In genomic region chr3:146528954-146529353, GRCh38 we compare ENCODE assay signal across 19 cellular contexts. TPM values are rescaled to one million over a fixed set of nuclear protein-coding genes. Genes with fewer than 3 reads are reported as not detected.
DNase-seq lines count a peak whose midpoint lies in the region; ATAC-seq and TF ChIP-seq lines count a peak whose summit lies in the region.
"Had no signal": no experiment of that assay in that cellular context is flagged by ENCODE, and none has a peak within 500 bp of the region (broad histone marks: within the 10 kb centered on the region; RNA-seq: fewer than 3 reads in every experiment).

No MANE protein-coding gene starts in this region.

- in situ Hi-C loops in astrocyte of the cerebellum (cut with HindIII; ENCODE audit: low sequenced_read_pairs), result no loop called here

- H3K27ac ChIP-seq in breast epithelium, result no peak overlapping the region
- H3K27ac ChIP-seq in A673 (ENCODE audit: low read depth, low read length, poor library complexity, severe bottlenecking), result no peak overlapping the region
- no peak overlapping the region for H3K27ac ChIP-seq in OCI-LY7 (ENCODE audit: low read depth, low read length, poor library complexity, severe bottlenecking)

- no peaks in the 10 kb centered on the region for H3K4me1 ChIP-seq in breast epithelium
- peaks cover 4% of the 10 kb centered on the region for H3K4me1 ChIP-seq in A673 (ENCODE audit: insufficient read depth, low read length, poor library complexity, severe bottlenecking)
- no peaks in the 10 kb centered on the region for H3K4me1 ChIP-seq in OCI-LY7 (ENCODE audit: insufficient read depth, low read length, poor library complexity, severe bottlenecking)

- no peaks in the 10 kb centered on the region for H3K27me3 Mint-ChIP-seq in MCF 10A (ENCODE audit: insufficient read depth, unreplicated experiment)
- H3K27me3 Mint-ChIP-seq: B cell, IgD-negative memory B cell had no signal

- no peaks in the 10 kb centered on the region for H3K9me2 ChIP-seq in OCI-LY7 (ENCODE audit: insufficient read depth, low read length)

- H3K36me3 ChIP-seq in breast epithelium (no peaks in the 10 kb centered on the region), A673 (ENCODE audit: insufficient read depth, low read length, poor library complexity, severe bottlenecking) (peaks cover 14% of the 10 kb centered on the region), OCI-LY7 (ENCODE audit: insufficient read depth, low read length) (no peaks in the 10 kb centered on the region)

- H3K9me3 ChIP-seq in breast epithelium, result no peaks in the 10 kb centered on the region
- H3K9me3 ChIP-seq in A673 (ENCODE audit: low read depth, low read length, poor library complexity, severe bottlenecking), result no peaks in the 10 kb centered on the region
- no peaks in the 10 kb centered on the region for H3K9me3 ChIP-seq in OCI-LY7 (ENCODE audit: low read length)

- H3K79me2 ChIP-seq in OCI-LY7 (ENCODE audit: insufficient read depth, low read depth, low read length), result no peaks in the 10 kb centered on the region

- H3K27ac Mint-ChIP-seq in MCF 10A (ENCODE audit: low read depth, unreplicated experiment), result no peak overlapping the region
- H3K27ac Mint-ChIP-seq: B cell; CD8-positive, alpha-beta T cell; H9; IgD-negative memory B cell had no signal

- H3K27me3 ChIP-seq in breast epithelium, result no peaks in the 10 kb centered on the region
- no peaks in the 10 kb centered on the region for H3K27me3 ChIP-seq in A673 (replicated peaks; ENCODE audit: insufficient read depth, low read depth, low read length, poor library complexity)

- H3K4me3 Mint-ChIP-seq in MCF 10A (ENCODE audit: unreplicated experiment), result no peak overlapping the region
- H3K4me3 Mint-ChIP-seq: B cell; CD8-positive, alpha-beta T cell; H9; IgD-negative memory B cell had no signal

- no TSS peak for BruUV-seq in MCF 10A (replicated peaks; lab: Mats Ljungman, UMichigan)
- no TSS peak for BruUV-seq in A673 (replicated peaks; lab: Mats Ljungman, UMichigan)
- no TSS peak for BruUV-seq in OCI-LY7 (replicated peaks; lab: Mats Ljungman, UMichigan)

- H3K4me1 Mint-ChIP-seq in MCF 10A (ENCODE audit: insufficient read depth, unreplicated experiment), result peaks cover 5% of the 10 kb centered on the region
- H3K4me1 Mint-ChIP-seq: B cell, IgD-negative memory B cell had no signal

- H3K4me2 ChIP-seq in OCI-LY7 (ENCODE audit: low read length), result no peak overlapping the region

- H4K20me1 ChIP-seq in OCI-LY7 (ENCODE audit: insufficient read depth, low read length), result no peaks in the 10 kb centered on the region

- POLR2A ChIA-PET in MCF 10A (lab: Yijun Ruan, JAX), result no interaction called here
- POLR2A ChIA-PET in A673 (lab: Charles Lee; ENCODE audit: low non-redundant PET), result no interaction called here
- POLR2A ChIA-PET in OCI-LY7 (lab: Charles Lee), result interaction anchor here (1.3 kb wide), 1 partner anchor 14 kb away, joined by 3 read pairs; no protein-coding TSS in a partner anchor

- H2AFZ ChIP-seq in OCI-LY7 (ENCODE audit: low read length), result no peak overlapping the region

- ATAC-seq in GM21529 (IDR thresholded peaks at IDR 0.05; ENCODE audit: unreplicated experiment), result no peak
- ATAC-seq: CD8-positive, alpha-beta T cell; SK-N-SH treated with all-trans-retinoic acid at 6 μM for 48 hours had no signal

- peak; percentile 51 for DNase-seq in MCF 10A (ENCODE audit: unreplicated experiment)
- DNase-seq in breast epithelium (ENCODE audit: low spot score in 2 of 2), result no peak
- peak; percentile 48 for DNase-seq in astrocyte of the cerebellum (ENCODE audit: low read depth)
- DNase-seq in iris pigment epithelial cell (ENCODE audit: low read depth), result peak; percentile 62
- no peak for DNase-seq in COLO668 (lab: John Stamatoyannopoulos, UW; ENCODE audit: unreplicated experiment)
- DNase-seq in A673 (ENCODE audit: low spot score), result no peak
- DNase-seq in OCI-LY7 (ENCODE audit: low spot score), result no peak
- DNase-seq: CD8-positive, alpha-beta T cell; H9; NCI-H1436; NCI-H2081; NCI-H510A treated with DMSO at 0.1 percent for 48 hours; SHP77 had no signal

- no peaks in the 10 kb centered on the region for H3K9me3 Mint-ChIP-seq in MCF 10A (ENCODE audit: unreplicated experiment)
- H3K9me3 Mint-ChIP-seq: CD8-positive, alpha-beta T cell; H9; IgD-negative memory B cell had no signal

- peaks cover 82% of the 10 kb centered on the region for H3K36me3 Mint-ChIP-seq in MCF 10A (ENCODE audit: insufficient read depth, unreplicated experiment)

- H3K4me3 ChIP-seq in breast epithelium, result no peak overlapping the region
- H3K4me3 ChIP-seq in astrocyte of the cerebellum (ENCODE audit: low read depth, low read length), result no peak overlapping the region
- H3K4me3 ChIP-seq in A673 (ENCODE audit: low read depth, low read length, poor library complexity, severe bottlenecking), result no peak overlapping the region
- no peak overlapping the region for H3K4me3 ChIP-seq in OCI-LY7 (ENCODE audit: low read depth, low read length, poor library complexity, severe bottlenecking)

- intact Hi-C loops in MCF 10A (cut with micrococcal nuclease), result no loop called here
- intact Hi-C loops in breast epithelium (cut with DNase I; ENCODE audit: low total_unique reads), result no loop called here
- intact Hi-C loops in A673 (cut with micrococcal nuclease; ENCODE audit: unreplicated experiment), result no loop called here
- intact Hi-C loops in OCI-LY7 (cut with micrococcal nuclease; ENCODE audit: unreplicated experiment), result no loop called here

- no peak for TF ChIP-seq POLR2A in breast epithelium (IDR thresholded peaks at IDR 0.05)

- no peak for TF ChIP-seq CTCF in MCF 10A (IDR thresholded peaks at IDR 0.05; ENCODE audit: unreplicated experiment)
- TF ChIP-seq CTCF in breast epithelium (IDR thresholded peaks at IDR 0.05), result no peak
- no peak for TF ChIP-seq CTCF in astrocyte of the cerebellum (IDR thresholded peaks at IDR 0.05; ENCODE audit: low read depth, low read length, missing control alignments)
- TF ChIP-seq CTCF in A673 (conservative IDR thresholded peaks at IDR 0.05; ENCODE audit: low read depth, low read length), result no peak
- TF ChIP-seq CTCF in OCI-LY7 (conservative IDR thresholded peaks at IDR 0.05; ENCODE audit: low read length), result no peak

- CTCF ChIA-PET in MCF 10A (lab: Yijun Ruan, JAX) (interaction anchor here (0.6 to 1.6 kb wide), 3 partner anchors 16 to 109 kb away, joined by 3 to 4 read pairs (median 3); no protein-coding TSS in a partner anchor), A673 (lab: Charles Lee) (no interaction called here), OCI-LY7 (lab: Charles Lee; ENCODE audit: unreplicated experiment) (no interaction called here)

RNA-seq across cellular contexts. Expression of gene PLSCR1, which starts 15.5 kb away (rescaled TPM):
- total RNA-seq in MCF 10A (2022) (62.8 and 79.2 TPM in 2 replicates), breast epithelium (100 to 1,000 TPM in 2 of 3 donors, 10 to 100 TPM in 1; 81.8 to 149 (median 148) TPM), A673 (2021) (45.6 and 49.3 TPM in 2 replicates), OCI-LY7 (2022) (7.5 and 13.4 TPM in 2 replicates)
- 1.4 and 1.8 TPM in 2 replicates for total RNA-seq in OCI-LY7 (2014; rRNA removed; shearing (Covaris generic))

RNA-seq across cellular contexts. Expression of gene PLSCR2, which starts 59.6 kb away (rescaled TPM):
- total RNA-seq in MCF 10A (2022) (not detected in 2 replicates), breast epithelium (1 to 10 TPM in 1 of 3 donors, under 1 TPM in 1, not detected in 1; 0.73 to 2.0 TPM), A673 (2021) (not detected in 2 replicates), OCI-LY7 (2022) (not detected in 2 replicates)
- not detected in 2 replicates for total RNA-seq in OCI-LY7 (2014; rRNA removed; shearing (Covaris generic))
- total RNA-seq: A172; CD8-positive, alpha-beta T cell; H9; LHCN-M2 had no signal

Comparison
In these comparisons a context has a peak if more than half of its experiments do, and no peak if none do; other contexts are left out.
1. DNase-seq: peak in MCF 10A (single experiment), astrocyte of the cerebellum (single experiment) and iris pigment epithelial cell (single experiment); none in breast epithelium (0 of 2), COLO668 (single experiment), A673 (single experiment) and OCI-LY7 (single experiment).